8 cellular contexts compared by ENCODE assay signal in genomic region chr11:70176940-70177689, GRCh38. TPM values are rescaled to one million over a fixed set of nuclear protein-coding genes. Genes with fewer than 3 reads are reported as not detected.
DNase-seq lines count a peak whose midpoint lies in the region; ATAC-seq, FAIRE-seq and TF ChIP-seq lines count a peak whose summit lies in the region.

No MANE protein-coding gene starts in this region.

- no peaks in the 10 kb centered on the region for H3K9me3 Mint-ChIP-seq in nephron

- H3K27me3 ChIP-seq in bronchial epithelial cell (ENCODE audit: control insufficient read depth, insufficient read depth, low read length) = no peaks in the 10 kb centered on the region

- POLR2A ChIA-PET in AG04449 (lab: Yijun Ruan, JAX) = no interaction called here

- no peak overlapping the region for H3K27ac Mint-ChIP-seq in nephron

- peaks cover 3% of the 10 kb centered on the region for H3K27me3 Mint-ChIP-seq in nephron (ENCODE audit: low read depth)

- DNase-seq in AG04449 (ENCODE audit: low read depth, low spot score) = no peak
- peak; percentile 66 for DNase-seq in GM19240 (ENCODE audit: insufficient read length, low spot score)
- DNase-seq in T-helper 9 cell = peak; percentile 44
- DNase-seq in bronchial epithelial cell (ENCODE audit: low read depth) = no peak
- DNase-seq in NCI-H1105 (lab: John Stamatoyannopoulos, UW) = no peak

- H3K4me1 Mint-ChIP-seq in nephron = peaks cover 7% of the 10 kb centered on the region

- TF ChIP-seq CTCF in AG04449 (IDR thresholded peaks at IDR 0.05; ENCODE audit: insufficient read depth, low read length, missing control alignments) (peak; percentile 61), bronchial epithelial cell (IDR thresholded peaks at IDR 0.05; ENCODE audit: insufficient read depth, low read length, severe bottlenecking) (peak; percentile 58), nephron (IDR thresholded peaks at IDR 0.05; ENCODE audit: unreplicated experiment in 3 of 3) (peak; percentile 31 to 42 (median 32))

- no peak for FAIRE-seq in bronchial epithelial cell (lab: Jason Lieb, UNC)

- CTCF ChIA-PET in AG04449 (lab: Yijun Ruan, JAX) = interaction anchor here (1.5 to 2.2 kb wide), 2 partner anchors 258 to 262 kb away, joined by 4 to 6 read pairs; no protein-coding TSS in a partner anchor

- H3K36me3 Mint-ChIP-seq in nephron (ENCODE audit: low read depth) = no peaks in the 10 kb centered on the region

- ATAC-seq in GM21723 (IDR thresholded peaks at IDR 0.05; ENCODE audit: unreplicated experiment) (no peak), GM18502 (IDR thresholded peaks at IDR 0.05; ENCODE audit: poor library complexity, unreplicated experiment) (no peak)

- no peaks in the 10 kb centered on the region for H3K36me3 ChIP-seq in bronchial epithelial cell (ENCODE audit: control insufficient read depth, insufficient read depth, low read length)

- H3K4me3 ChIP-seq in AG04449 (ENCODE audit: low read depth, low read length) (no peak overlapping the region), bronchial epithelial cell (ENCODE audit: low read depth, low read length) (no peak overlapping the region)

- H3K4me3 Mint-ChIP-seq in nephron = no peak overlapping the region

RNA-seq across cellular contexts. Expression of gene FADD, which starts 26.0 kb away (rescaled TPM):
- total RNA-seq in bronchial epithelial cell = 32.4 and 52.1 TPM in 2 replicates

Comparison
In these comparisons a context has a peak if more than half of its experiments do, and no peak if none do; other contexts are left out.
1. DNase-seq: peak in GM19240 (single experiment) and T-helper 9 cell (single experiment); none in AG04449 (single experiment), bronchial epithelial cell (single experiment) and NCI-H1105 (single experiment).
2. Peak in every context shown above with its lines, with median percentiles within 50 percentile points of each other: CTCF ChIP-seq.